18 cellular contexts compared by ENCODE assay signal in the genomic region with DNA sequence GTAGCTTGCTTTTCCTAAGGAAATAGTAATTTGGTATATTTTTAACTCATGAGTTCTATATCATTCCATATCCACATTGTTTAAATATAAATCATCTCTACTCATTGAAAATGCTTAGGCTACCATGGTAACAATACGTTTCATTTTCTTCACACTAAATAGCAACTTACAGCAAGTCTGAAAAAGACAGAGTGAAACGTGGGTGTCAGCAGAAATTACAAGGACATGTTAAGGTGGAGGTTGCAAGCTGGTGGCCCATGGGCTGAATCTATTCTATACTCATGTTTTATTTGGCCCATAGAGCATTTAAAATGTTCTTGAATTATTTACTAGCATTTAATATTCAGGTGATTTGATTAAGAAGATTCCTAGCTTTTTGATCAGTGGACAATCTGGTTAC.
A peak's percentile ranks its signal among the peaks of the same experiment; 100 is the strongest.
DNase-seq lines count a peak whose midpoint lies in the region; ATAC-seq, FAIRE-seq and TF ChIP-seq lines count a peak whose summit lies in the region.
"Had no signal": no experiment of that assay in that cellular context is flagged by ENCODE, and none has a peak within 500 bp of the region (broad histone marks: within the 10 kb centered on the region; RNA-seq: fewer than 3 reads in every experiment).

No MANE protein-coding gene starts in this region.

- CTCF ChIA-PET in HepG2 (lab: Yijun Ruan, JAX; ENCODE audit: low intra/inter-chr PET ratio, low total read pairs) = no interaction called here

- H3K9me3 Mint-ChIP-seq in brain (peaks cover 0 to 9% (median 7%) of the 10 kb centered on the region in 5 experiments), nephron (peaks cover 10% of the 10 kb centered on the region)
- H3K9me3 Mint-ChIP-seq: GM23338 had no signal

- no peak for TF ChIP-seq EP300 in HepG2 (IDR thresholded peaks at IDR 0.05; ENCODE audit: low read depth in 2 of 2, low read length in 2 of 2)
- no peak for TF ChIP-seq EP300 in HepG2 (CRISPR knock-in tag; IDR thresholded peaks at IDR 0.05; ENCODE audit: borderline replicate concordance)
- no peak for TF ChIP-seq EP300 in sigmoid colon (IDR thresholded peaks at IDR 0.05)

- no peaks in the 10 kb centered on the region for H3K4me1 ChIP-seq in HepG2 (ENCODE audit: insufficient read depth, low read length)
- peaks cover 0 to under 1% (median 0%) of the 10 kb centered on the region in 4 donors for H3K4me1 ChIP-seq in right lobe of liver
- H3K4me1 ChIP-seq in sigmoid colon = peaks cover 0 to 7% (median 3%) of the 10 kb centered on the region in 4 donors
- H3K4me1 ChIP-seq: BLaER1 had no signal

- H3K79me2 ChIP-seq in HepG2 (ENCODE audit: insufficient read depth, low read length) = no peaks in the 10 kb centered on the region

- DNase-seq in HepG2 (ENCODE audit: low spot score) (no peak), right lobe of liver (no peak), sigmoid colon (no peak), NCI-H146 treated with DMSO at 0.1 percent for 48 hours (lab: John Stamatoyannopoulos, UW; ENCODE audit: unreplicated experiment) (no peak)
- DNase-seq: CD4-positive, alpha-beta memory T cell; DMS153; DMS79; GF-D8; HCEC 1CT had no signal

- H3K4me3 Mint-ChIP-seq in brain (no peak overlapping the region), nephron (no peak overlapping the region)
- H3K4me3 Mint-ChIP-seq: CD14-positive monocyte; CD4-positive, alpha-beta memory T cell; GM23338 had no signal

- no peak for FAIRE-seq in HepG2 (lab: Jason Lieb, UNC)
- FAIRE-seq: H54 had no signal

- H3K27me3 ChIP-seq in HepG2 (ENCODE audit: control insufficient read depth in 1 of 2, insufficient read depth in 2 of 2, low read length in 2 of 2) = peaks cover 0 to 2% of the 10 kb centered on the region in 2 experiments; a peak in 3 of 5 replicates
- no peaks in the 10 kb centered on the region for H3K27me3 ChIP-seq in right lobe of liver
- H3K27me3 ChIP-seq in sigmoid colon = no peaks in the 10 kb centered on the region
- H3K27me3 ChIP-seq: BLaER1 had no signal

- TF ChIP-seq CTCF in HepG2 (CRISPR knock-in tag; IDR thresholded peaks at IDR 0.05) (no peak), right lobe of liver (IDR thresholded peaks at IDR 0.05) (no peak), brain (conservative IDR thresholded peaks at IDR 0.05) (no peak), nephron (IDR thresholded peaks at IDR 0.05; ENCODE audit: unreplicated experiment in 3 of 3) (no peak), sigmoid colon (IDR thresholded peaks at IDR 0.05) (no peak)

- H3K4me1 Mint-ChIP-seq in brain (peaks cover 45% of the 10 kb centered on the region), nephron (peaks cover 58% of the 10 kb centered on the region)
- H3K4me1 Mint-ChIP-seq: CD14-positive monocyte; CD4-positive, alpha-beta memory T cell had no signal

- POLR2A ChIA-PET in HepG2 (lab: Yijun Ruan, JAX) = no interaction called here

- H3K4me2 ChIP-seq in HepG2 (ENCODE audit: low read depth, low read length) = no peak overlapping the region
- H3K4me2 ChIP-seq: BLaER1, GM23338 had no signal

- no peaks in the 10 kb centered on the region for H3K36me3 ChIP-seq in HepG2 (replicated peaks in 1 of 2; ENCODE audit: control insufficient read depth in 1 of 2, insufficient read depth in 2 of 2, low read length in 2 of 2)
- H3K36me3 ChIP-seq in right lobe of liver = no peaks in the 10 kb centered on the region
- H3K36me3 ChIP-seq in sigmoid colon = no peaks in the 10 kb centered on the region
- H3K36me3 ChIP-seq: BLaER1 had no signal

- H3K27ac ChIP-seq in HepG2 (ENCODE audit: extremely low read length, insufficient read depth, low read length) = no peak overlapping the region
- H3K27ac ChIP-seq in right lobe of liver = no peak overlapping the region
- H3K27ac ChIP-seq in temporal lobe (ENCODE audit: low read depth, low read length) = peak overlapping the region; percentile 17
- H3K27ac ChIP-seq in sigmoid colon = no peak overlapping the region
- H3K27ac ChIP-seq: 22Rv1, BLaER1 had no signal

- ATAC-seq in HepG2 (no peak), right lobe of liver (no peak), GM21528 (IDR thresholded peaks at IDR 0.05; ENCODE audit: low FRiP score, unreplicated experiment) (no peak)
- ATAC-seq: GM23338 had no signal

- H3K27me3 Mint-ChIP-seq in brain (no peaks in the 10 kb centered on the region), nephron (ENCODE audit: low read depth) (no peaks in the 10 kb centered on the region)

- H3K9ac ChIP-seq in HepG2 (ENCODE audit: insufficient read depth, low read depth, low read length) = no peak overlapping the region
- H3K9ac ChIP-seq: BLaER1 had no signal

- no peak overlapping the region for H2AFZ ChIP-seq in HepG2 (ENCODE audit: low read length)
- H2AFZ ChIP-seq: GM23338 had no signal

- H4K20me1 ChIP-seq in HepG2 (ENCODE audit: insufficient read depth, low read length) = no peaks in the 10 kb centered on the region
- H4K20me1 ChIP-seq: BLaER1 had no signal

- 0% methylated on average over 2 of the region's 2 CpGs for WGBS in HepG2 (ENCODE audit: low lambda C conversion rate)
- WGBS in right lobe of liver (ENCODE audit: insufficient coverage, low coverage, low lambda C conversion rate, missing lambda C conversion rate) = 50% methylated on average over 2 of the region's 2 CpGs
- WGBS in sigmoid colon, 2 donors = 71 to 75% methylated on average over 2 of the region's 2 CpGs

- in situ Hi-C loops in HepG2 (cut with HindIII; ENCODE audit: extremely low pct_ligation_motif_present, low pct_unique_long_range_greater_than_20kb) = no loop called here

- intact Hi-C loops in HepG2 (cut with micrococcal nuclease; ENCODE audit: unreplicated experiment) = no loop called here
- intact Hi-C loops in right lobe of liver (cut with DNase I) = no loop called here
- intact Hi-C loops in sigmoid colon (cut with DNase I) = no loop called here

- H3K9me3 ChIP-seq in HepG2 (ENCODE audit: low read length) (no peaks in the 10 kb centered on the region), right lobe of liver (no peaks in the 10 kb centered on the region), sigmoid colon (peaks cover 0 to 3% (median 0%) of the 10 kb centered on the region in 4 donors)
- H3K9me3 ChIP-seq: BLaER1 had no signal

- BruUV-seq in HepG2 (replicated peaks; lab: Mats Ljungman, UMichigan) = no TSS peak

- peak overlapping the region in 3 of 5 experiments; percentile 63 to 93 (median 66) for H3K27ac Mint-ChIP-seq in brain
- H3K27ac Mint-ChIP-seq in nephron = peak overlapping the region; percentile 92 to 97 (median 94)
- H3K27ac Mint-ChIP-seq: CD14-positive monocyte; CD4-positive, alpha-beta memory T cell; GM23338 had no signal

- TF ChIP-seq POLR2A in HepG2 (IDR thresholded peaks at IDR 0.05; ENCODE audit: insufficient read depth in 1 of 2, low read depth in 2 of 2, low read length in 2 of 2) (no peak), right lobe of liver (IDR thresholded peaks at IDR 0.05) (no peak), sigmoid colon (IDR thresholded peaks at IDR 0.05) (no peak)

- H3K36me3 Mint-ChIP-seq in brain (no peaks in the 10 kb centered on the region), nephron (ENCODE audit: low read depth) (no peaks in the 10 kb centered on the region)
- H3K36me3 Mint-ChIP-seq: CD14-positive monocyte; CD4-positive, alpha-beta memory T cell had no signal

- TF ChIP-seq RAD21 in HepG2 (CRISPR knock-in tag; IDR thresholded peaks at IDR 0.05) = no peak

- H3K4me3 ChIP-seq in HepG2 (replicated peaks in 1 of 3; ENCODE audit: insufficient read depth in 1 of 3, low read depth in 2 of 3, low read length in 3 of 3) = no peak overlapping the region
- no peak overlapping the region for H3K4me3 ChIP-seq in right lobe of liver
- no peak overlapping the region for H3K4me3 ChIP-seq in sigmoid colon
- H3K4me3 ChIP-seq: BLaER1, GM23338 had no signal

TF ChIP-seq in HepG2, 621 proteins besides CTCF, POLR2A, EP300 and RAD21:
- TF ChIP-seq MAFK (conservative IDR thresholded peaks at IDR 0.05 in 1 of 2, IDR thresholded peaks at IDR 0.05 in 1 of 2; ENCODE audit: low read length in 2 of 2) (peak; percentile 39 to 48), ZNF790 (CRISPR knock-in tag; IDR thresholded peaks at IDR 0.05; ENCODE audit: borderline replicate concordance) (no peak)
